Comparison of ENCODE assay signal across 8 cellular contexts in the genomic region with DNA sequence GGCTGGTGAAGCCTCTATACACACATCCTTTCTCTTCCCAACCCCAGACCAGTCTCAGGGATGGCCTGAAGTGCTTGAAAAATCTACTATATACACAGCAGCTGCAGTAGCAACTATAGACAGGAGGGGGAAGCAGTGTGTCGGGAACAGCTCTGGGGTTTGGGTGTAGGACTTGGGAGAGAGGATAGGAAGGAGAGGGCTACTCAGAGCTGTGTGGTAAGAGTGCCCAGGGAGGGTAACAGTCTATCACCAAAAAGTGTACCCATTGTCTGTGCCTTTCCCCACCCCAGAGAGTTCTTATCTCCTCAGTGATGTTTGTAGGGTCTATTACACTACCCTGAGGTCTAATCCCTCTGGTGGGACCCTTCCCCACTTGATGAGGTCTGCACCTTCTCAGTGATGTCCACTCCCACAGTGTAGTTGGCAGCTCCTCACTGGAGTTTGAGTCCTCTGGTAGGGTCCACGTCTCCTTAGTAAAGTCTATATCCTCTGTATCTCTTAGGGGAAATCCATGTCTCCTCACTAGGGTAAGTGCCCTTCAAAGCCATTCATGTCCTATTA. TPM values are rescaled to one million over a fixed set of nuclear protein-coding genes. Genes with fewer than 3 reads are reported as not detected.
DNase-seq lines count a peak whose midpoint lies in the region; ATAC-seq, FAIRE-seq and TF ChIP-seq lines count a peak whose summit lies in the region.

No MANE protein-coding gene starts in this region.

- peak; percentile 94 for DNase-seq in ELR (ENCODE audit: low read depth)
- DNase-seq in MV-4-11 (lab: John Stamatoyannopoulos, UW), result peak; percentile 82
- peak; percentile 94 for DNase-seq in RWPE1 (ENCODE audit: low spot score)
- peak in 1 of 2 donors; percentile 73 for DNase-seq in activated naive CD4-positive, alpha-beta T cell treated with anti-CD3 and anti-CD28 coated beads, Interleukin-2, amount 50 U/mL, for 72 hours (ENCODE audit: low spot score in 2 of 2)
- peak; percentile 67 for DNase-seq in glomerular endothelial cell (ENCODE audit: extremely low read depth, low read depth, low spot score)
- DNase-seq in omental fat pad (ENCODE audit: low spot score), result peak; percentile 85
- peak; percentile 78 for DNase-seq in urothelium cell line (ENCODE audit: low spot score)

- TF ChIP-seq CTCF in RWPE1 (conservative IDR thresholded peaks at IDR 0.05; ENCODE audit: low read depth) (peak; percentile 98), omental fat pad (IDR thresholded peaks at IDR 0.05) (peak in 1 of 3 donors; percentile 42)

- peaks cover 0 to 11% of the 10 kb centered on the region in 2 donors for H3K36me3 Mint-ChIP-seq in activated naive CD4-positive, alpha-beta T cell treated with anti-CD3 and anti-CD28 coated beads, Interleukin-2, amount 50 U/mL, for 72 hours

- peak overlapping the region in 1 of 2 donors; percentile 82 for H3K27ac Mint-ChIP-seq in activated naive CD4-positive, alpha-beta T cell treated with anti-CD3 and anti-CD28 coated beads, Interleukin-2, amount 50 U/mL, for 72 hours

- CTCF ChIA-PET in RWPE1 (lab: Yijun Ruan, JAX), result interaction anchor here (0.5 to 5.0 kb wide), 34 partner anchors 8 to 273 kb away, joined by 3 to 57 read pairs (median 4); a partner anchor contains a TSS

- POLR2A ChIA-PET in RWPE1 (lab: Yijun Ruan, JAX; ENCODE audit: low non-redundant PET), result interaction anchor here (0.5 to 1.0 kb wide), 3 partner anchors 14 to 273 kb away, joined by 3 to 5 read pairs (median 3); a partner anchor contains a TSS

- peak; percentile 11 to 15 for ATAC-seq in activated naive CD4-positive, alpha-beta T cell treated with anti-CD3 and anti-CD28 coated beads, Interleukin-2, amount 50 U/mL, for 72 hours
- ATAC-seq in omental fat pad (ENCODE audit: low FRiP score), result peak; percentile 61
- no peak for ATAC-seq in HG02763 (IDR thresholded peaks at IDR 0.05; ENCODE audit: unreplicated experiment)

- peak overlapping the region; percentile 83 for H3K27ac ChIP-seq in RWPE1

- no peaks in the 10 kb centered on the region for H3K9me3 Mint-ChIP-seq in activated naive CD4-positive, alpha-beta T cell treated with anti-CD3 and anti-CD28 coated beads, Interleukin-2, amount 50 U/mL, for 72 hours

- FAIRE-seq in urothelium cell line (lab: Jason Lieb, UNC), result no peak

RNA-seq across cellular contexts. Expression of a gene that starts 1.5 kb away (rescaled TPM):
- total RNA-seq in activated naive CD4-positive, alpha-beta T cell treated with anti-CD3 and anti-CD28 coated beads, Interleukin-2, amount 50 U/mL, for 72 hours, result 10 to 100 TPM; 15.8 to 22.4 TPM
- total RNA-seq in glomerular endothelial cell (3.1 and 6.2 TPM in 2 replicates), omental fat pad (10 to 100 TPM in 2 of 4 donors, 1 to 10 TPM in 2; 8.5 to 13.2 (median 11.2) TPM)

RNA-seq across cellular contexts. Expression of a gene that starts 2.2 kb away (rescaled TPM):
- total RNA-seq in activated naive CD4-positive, alpha-beta T cell treated with anti-CD3 and anti-CD28 coated beads, Interleukin-2, amount 50 U/mL, for 72 hours, result 10 to 100 TPM; 36.0 to 71.7 TPM
- total RNA-seq in glomerular endothelial cell, result 36.5 and 51.8 TPM in 2 replicates
- total RNA-seq in omental fat pad, result 100 to 1,000 TPM in 2 of 4 donors, 10 to 100 TPM in 2; 72.4 to 119 (median 102) TPM

RNA-seq across cellular contexts. Expression of a gene that starts 48.7 kb away (rescaled TPM):
- total RNA-seq in activated naive CD4-positive, alpha-beta T cell treated with anti-CD3 and anti-CD28 coated beads, Interleukin-2, amount 50 U/mL, for 72 hours, result 10 to 100 TPM; 20.4 to 24.1 TPM
- total RNA-seq in glomerular endothelial cell, result 13.0 and 20.1 TPM in 2 replicates
- total RNA-seq in omental fat pad, result 10 to 100 TPM; 15.8 to 25.9 (median 20.3) TPM
